Comparison of ENCODE assay signal across 8 cellular contexts in the genomic region with DNA sequence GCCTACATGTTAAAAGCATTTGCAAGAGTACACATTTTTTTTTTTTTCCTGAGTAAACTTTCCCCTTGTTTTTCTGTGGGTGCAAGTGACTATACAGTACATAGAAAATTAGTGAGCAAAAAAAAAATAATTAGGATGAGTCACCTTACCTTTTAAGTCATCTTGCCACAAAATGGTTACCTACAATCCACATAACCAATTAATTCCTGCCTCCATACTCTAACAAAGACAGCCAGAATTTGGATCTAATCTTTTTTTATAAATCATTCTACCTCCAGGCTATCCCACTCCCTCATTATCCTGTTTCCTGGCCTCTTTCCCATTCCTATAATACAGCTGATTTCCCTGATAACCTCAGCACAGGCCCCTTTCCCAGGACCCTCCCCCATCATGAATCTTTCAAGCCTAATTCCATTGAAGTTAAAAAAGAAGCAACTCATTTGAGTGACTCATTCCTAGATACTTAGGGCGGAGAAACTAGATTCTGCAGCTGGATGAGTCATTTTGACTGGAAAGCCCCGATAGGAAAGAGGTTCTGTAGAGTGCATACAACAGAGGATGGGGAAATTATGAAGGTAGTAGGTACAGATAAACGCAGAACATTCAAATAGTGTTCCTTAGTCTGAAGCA.
DNase-seq lines count a peak whose midpoint lies in the region; ATAC-seq and TF ChIP-seq lines count a peak whose summit lies in the region.

No MANE protein-coding gene starts in this region.

- TF ChIP-seq EP300 in gastroesophageal sphincter (IDR thresholded peaks at IDR 0.05) = no peak

- H3K4me3 ChIP-seq in gastroesophageal sphincter = no peak overlapping the region
- H3K4me3 ChIP-seq in spleen = no peak overlapping the region

- TF ChIP-seq POLR2A in gastroesophageal sphincter (IDR thresholded peaks at IDR 0.05) (no peak), spleen (IDR thresholded peaks at IDR 0.05) (no peak)

- ATAC-seq in GM19463 (IDR thresholded peaks at IDR 0.05; ENCODE audit: unreplicated experiment) (peak; percentile 74), HG03432 (IDR thresholded peaks at IDR 0.05; ENCODE audit: unreplicated experiment) (peak; percentile 77), gastroesophageal sphincter (peak; percentile 58)

- H3K27me3 ChIP-seq in gastroesophageal sphincter (no peaks in the 10 kb centered on the region), spleen (replicated peaks in 1 of 7) (no peaks in the 10 kb centered on the region)

- DNase-seq in EL (peak; percentile 94), spleen (no peak), NCI-H2107 treated with DMSO at 0.1 percent for 48 hours (lab: John Stamatoyannopoulos, UW; ENCODE audit: unreplicated experiment) (no peak)
- DNase-seq in activated CD4-positive, alpha-beta T cell treated with anti-CD3 and anti-CD28 coated beads, Interleukin-2, amount 50 U/mL, for 4 hours = peak; percentile 5 to 7
- DNase-seq in stimulated activated CD4-positive, alpha-beta T cell treated with anti-CD3 and anti-CD28 coated beads, Interleukin-4, amount 100 ng/mL, for 24 hours = peak; percentile 67

- TF ChIP-seq CTCF in gastroesophageal sphincter (IDR thresholded peaks at IDR 0.05) (no peak), spleen (IDR thresholded peaks at IDR 0.05 in 8 of 11, conservative IDR thresholded peaks at IDR 0.05 in 3 of 11) (no peak)

- H3K36me3 ChIP-seq in gastroesophageal sphincter (peaks cover 0 to 6% of the 10 kb centered on the region in 2 donors), spleen (peaks cover 0 to 33% (median 6%) of the 10 kb centered on the region in 6 donors)

- peaks cover 0 to 4% (median 0%) of the 10 kb centered on the region in 3 donors for H3K9me3 ChIP-seq in gastroesophageal sphincter
- H3K9me3 ChIP-seq in spleen = peaks cover 0 to 23% (median 13%) of the 10 kb centered on the region in 8 donors

- H3K27ac ChIP-seq in gastroesophageal sphincter (no peak overlapping the region), spleen (peak overlapping the region in 1 of 8 donors; percentile 17)

- peaks cover 0 to 18% (median 5%) of the 10 kb centered on the region in 3 donors for H3K4me1 ChIP-seq in gastroesophageal sphincter
- H3K4me1 ChIP-seq in spleen = peaks cover 0 to 9% (median 6%) of the 10 kb centered on the region in 6 donors

- 5 to 6% methylated on average over 3 of the region's 3 CpGs for WGBS in gastroesophageal sphincter (ENCODE audit: low coverage in 1 of 2), 2 donors
- 36 to 56% (median 43%) methylated on average over 3 of the region's 3 CpGs for WGBS in spleen, 5 donors

- intact Hi-C loops in spleen (cut with DNase I; ENCODE audit: low total_unique reads) = no loop called here

Comparison
In these comparisons a context has a peak if more than half of its experiments do, and no peak if none do; other contexts are left out.
1. DNase-seq: peak in EL (single experiment), activated CD4-positive, alpha-beta T cell treated with anti-CD3 and anti-CD28 coated beads, Interleukin-2, amount 50 U/mL, for 4 hours (2 of 2) and stimulated activated CD4-positive, alpha-beta T cell treated with anti-CD3 and anti-CD28 coated beads, Interleukin-4, amount 100 ng/mL, for 24 hours (single experiment); none in spleen (single experiment) and NCI-H2107 treated with DMSO at 0.1 percent for 48 hours (single experiment).
2. Peak in every context shown above with its lines, with median percentiles within 50 percentile points of each other: ATAC-seq.